Comparison of ENCODE assay signal across 1 cellular context in genomic region chrX:126170715-126171114, GRCh38.
A peak's percentile ranks its signal among the peaks of the same experiment; 100 is the strongest.
TF ChIP-seq lines count a peak whose summit lies in the region.

No MANE protein-coding gene starts in this region.

TF ChIP-seq in K562, 482 proteins besides CTCF, POLR2A, EP300 and RAD21 (continued from another document):
- TF ChIP-seq, protein P1, sequence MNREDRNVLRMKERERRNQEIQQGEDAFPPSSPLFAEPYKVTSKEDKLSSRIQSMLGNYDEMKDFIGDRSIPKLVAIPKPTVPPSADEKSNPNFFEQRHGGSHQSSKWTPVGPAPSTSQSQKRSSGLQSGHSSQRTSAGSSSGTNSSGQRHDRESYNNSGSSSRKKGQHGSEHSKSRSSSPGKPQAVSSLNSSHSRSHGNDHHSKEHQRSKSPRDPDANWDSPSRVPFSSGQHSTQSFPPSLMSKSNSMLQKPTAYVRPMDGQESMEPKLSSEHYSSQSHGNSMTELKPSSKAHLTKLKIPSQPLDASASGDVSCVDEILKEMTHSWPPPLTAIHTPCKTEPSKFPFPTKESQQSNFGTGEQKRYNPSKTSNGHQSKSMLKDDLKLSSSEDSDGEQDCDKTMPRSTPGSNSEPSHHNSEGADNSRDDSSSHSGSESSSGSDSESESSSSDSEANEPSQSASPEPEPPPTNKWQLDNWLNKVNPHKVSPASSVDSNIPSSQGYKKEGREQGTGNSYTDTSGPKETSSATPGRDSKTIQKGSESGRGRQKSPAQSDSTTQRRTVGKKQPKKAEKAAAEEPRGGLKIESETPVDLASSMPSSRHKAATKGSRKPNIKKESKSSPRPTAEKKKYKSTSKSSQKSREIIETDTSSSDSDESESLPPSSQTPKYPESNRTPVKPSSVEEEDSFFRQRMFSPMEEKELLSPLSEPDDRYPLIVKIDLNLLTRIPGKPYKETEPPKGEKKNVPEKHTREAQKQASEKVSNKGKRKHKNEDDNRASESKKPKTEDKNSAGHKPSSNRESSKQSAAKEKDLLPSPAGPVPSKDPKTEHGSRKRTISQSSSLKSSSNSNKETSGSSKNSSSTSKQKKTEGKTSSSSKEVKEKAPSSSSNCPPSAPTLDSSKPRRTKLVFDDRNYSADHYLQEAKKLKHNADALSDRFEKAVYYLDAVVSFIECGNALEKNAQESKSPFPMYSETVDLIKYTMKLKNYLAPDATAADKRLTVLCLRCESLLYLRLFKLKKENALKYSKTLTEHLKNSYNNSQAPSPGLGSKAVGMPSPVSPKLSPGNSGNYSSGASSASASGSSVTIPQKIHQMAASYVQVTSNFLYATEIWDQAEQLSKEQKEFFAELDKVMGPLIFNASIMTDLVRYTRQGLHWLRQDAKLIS (CRISPR knock-in tag; IDR thresholded peaks at IDR 0.05), result no peak
- TF ChIP-seq EGR1 (conservative IDR thresholded peaks at IDR 0.05), result no peak
- TF ChIP-seq STAG1 (CRISPR knock-in tag; IDR thresholded peaks at IDR 0.05; ENCODE audit: borderline replicate concordance), result no peak
- no peak for TF ChIP-seq ZNF124 (CRISPR knock-in tag; IDR thresholded peaks at IDR 0.05)
- peak; percentile 53 for TF ChIP-seq C11orf30 (IDR thresholded peaks at IDR 0.05; ENCODE audit: low read depth)
- no peak for TF ChIP-seq ZNF766 (CRISPR knock-in tag; conservative IDR thresholded peaks at IDR 0.05)
- TF ChIP-seq TFAP4 (CRISPR knock-in tag; IDR thresholded peaks at IDR 0.05; ENCODE audit: borderline replicate concordance), result no peak
- no peak for TF ChIP-seq SLC30A9 (CRISPR knock-in tag; IDR thresholded peaks at IDR 0.05)
- no peak for TF ChIP-seq PHB (CRISPR knock-in tag; IDR thresholded peaks at IDR 0.05)
- no peak for TF ChIP-seq FOXK2 (conservative IDR thresholded peaks at IDR 0.05 in 1 of 2, IDR thresholded peaks at IDR 0.05 in 1 of 2; ENCODE audit: low read depth in 2 of 2)
- no peak for TF ChIP-seq BCL6 (CRISPR knock-in tag; IDR thresholded peaks at IDR 0.05)
- no peak for TF ChIP-seq GATAD2A (IDR thresholded peaks at IDR 0.05)
- no peak for TF ChIP-seq SMARCC2 (IDR thresholded peaks at IDR 0.05; ENCODE audit: low read depth)
- no peak for TF ChIP-seq GABPA (tag; conservative IDR thresholded peaks at IDR 0.05; ENCODE audit: low read depth)
- TF ChIP-seq, protein P2, sequence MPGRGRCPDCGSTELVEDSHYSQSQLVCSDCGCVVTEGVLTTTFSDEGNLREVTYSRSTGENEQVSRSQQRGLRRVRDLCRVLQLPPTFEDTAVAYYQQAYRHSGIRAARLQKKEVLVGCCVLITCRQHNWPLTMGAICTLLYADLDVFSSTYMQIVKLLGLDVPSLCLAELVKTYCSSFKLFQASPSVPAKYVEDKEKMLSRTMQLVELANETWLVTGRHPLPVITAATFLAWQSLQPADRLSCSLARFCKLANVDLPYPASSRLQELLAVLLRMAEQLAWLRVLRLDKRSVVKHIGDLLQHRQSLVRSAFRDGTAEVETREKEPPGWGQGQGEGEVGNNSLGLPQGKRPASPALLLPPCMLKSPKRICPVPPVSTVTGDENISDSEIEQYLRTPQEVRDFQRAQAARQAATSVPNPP (IDR thresholded peaks at IDR 0.05; ENCODE audit: borderline replicate concordance, insufficient read depth, insufficient read length), result no peak
- peak; percentile 54 for TF ChIP-seq MAFG (tag; conservative IDR thresholded peaks at IDR 0.05)
- TF ChIP-seq, protein P3, sequence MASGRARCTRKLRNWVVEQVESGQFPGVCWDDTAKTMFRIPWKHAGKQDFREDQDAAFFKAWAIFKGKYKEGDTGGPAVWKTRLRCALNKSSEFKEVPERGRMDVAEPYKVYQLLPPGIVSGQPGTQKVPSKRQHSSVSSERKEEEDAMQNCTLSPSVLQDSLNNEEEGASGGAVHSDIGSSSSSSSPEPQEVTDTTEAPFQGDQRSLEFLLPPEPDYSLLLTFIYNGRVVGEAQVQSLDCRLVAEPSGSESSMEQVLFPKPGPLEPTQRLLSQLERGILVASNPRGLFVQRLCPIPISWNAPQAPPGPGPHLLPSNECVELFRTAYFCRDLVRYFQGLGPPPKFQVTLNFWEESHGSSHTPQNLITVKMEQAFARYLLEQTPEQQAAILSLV (tag; IDR thresholded peaks at IDR 0.05), result no peak
- TF ChIP-seq HDAC3 (IDR thresholded peaks at IDR 0.05; ENCODE audit: borderline replicate concordance, partially characterized antibody), result no peak
- no peak for TF ChIP-seq OTX1 (CRISPR knock-in tag; IDR thresholded peaks at IDR 0.05)
- no peak for TF ChIP-seq E4F1 (CRISPR knock-in tag; IDR thresholded peaks at IDR 0.05; ENCODE audit: borderline replicate concordance)
- no peak for TF ChIP-seq NR2C1 (IDR thresholded peaks at IDR 0.05)
- TF ChIP-seq NR2C1 (tag; IDR thresholded peaks at IDR 0.05), result no peak
- TF ChIP-seq ZBTB40 (IDR thresholded peaks at IDR 0.05), result no peak
- no peak for TF ChIP-seq ZBTB40 (CRISPR knock-in tag; IDR thresholded peaks at IDR 0.05)
- no peak for TF ChIP-seq ARHGAP35 (IDR thresholded peaks at IDR 0.05; ENCODE audit: partially characterized antibody)
